Comparison of ENCODE assay signal across 8 cellular contexts in the genomic region with DNA sequence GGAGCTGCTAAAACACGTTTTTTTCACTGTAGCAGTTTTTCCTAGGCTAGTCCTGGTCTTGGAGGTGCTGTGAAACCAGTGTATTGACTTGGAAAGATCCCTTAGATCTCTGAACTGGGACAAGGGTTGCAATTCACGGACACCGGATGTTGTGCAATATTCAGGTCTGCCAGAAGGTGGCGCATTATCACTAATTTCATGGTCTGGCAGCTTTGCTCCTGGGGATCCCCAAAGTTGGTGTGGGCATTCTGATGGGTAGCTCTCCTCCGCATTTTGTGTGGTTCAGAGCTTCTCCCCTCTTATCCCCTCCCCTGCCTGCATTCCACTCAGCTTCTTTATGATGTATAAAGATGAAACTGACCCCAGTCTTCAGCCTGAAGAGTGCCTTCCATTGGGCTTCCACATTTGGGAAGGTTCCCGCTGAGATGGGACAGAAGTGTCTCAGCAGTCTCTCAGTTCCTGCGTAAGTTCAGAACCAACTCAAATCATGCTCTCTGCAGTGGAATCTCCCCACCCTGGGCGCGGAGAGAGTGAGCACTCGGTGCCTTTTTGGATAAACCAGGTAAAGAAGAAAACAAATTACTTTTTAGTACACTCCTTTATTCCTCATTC.
A peak's percentile ranks its signal among the peaks of the same experiment; 100 is the strongest.
DNase-seq lines count a peak whose midpoint lies in the region; ATAC-seq, FAIRE-seq and TF ChIP-seq lines count a peak whose summit lies in the region.

No MANE protein-coding gene starts in this region.

- peak; percentile 38 to 78 (median 70) for ATAC-seq in pancreas
- ATAC-seq in effector memory CD8-positive, alpha-beta T cell (replicated peaks) = no peak

- 24 to 29% methylated on average over 10 of the region's 10 CpGs for WGBS in GM23248 (ENCODE audit: low coverage in 1 of 2, low lambda C conversion rate in 2 of 2, missing lambda C conversion rate in 2 of 2), 2 experiments
- 26 to 39% methylated on average over 10 of the region's 10 CpGs for WGBS in pancreas, 2 donors

- no peaks in the 10 kb centered on the region for H3K9me2 ChIP-seq in GM23248 (ENCODE audit: insufficient read depth)

- H3F3A ChIP-seq in GM23248 (ENCODE audit: insufficient read depth) = no peaks in the 10 kb centered on the region

- H3K4me1 ChIP-seq in GM23248 (ENCODE audit: insufficient read depth) (no peaks in the 10 kb centered on the region), pancreas (no peaks in the 10 kb centered on the region)

- no peaks in the 10 kb centered on the region for H3K36me3 ChIP-seq in GM23248 (ENCODE audit: low read depth)
- no peaks in the 10 kb centered on the region for H3K36me3 ChIP-seq in pancreas

- H3K4me3 Mint-ChIP-seq in effector memory CD8-positive, alpha-beta T cell = no peak overlapping the region

- no peak overlapping the region for H3K4me2 ChIP-seq in GM23248 (ENCODE audit: unreplicated experiment)

- H3K4me3 ChIP-seq in GM23248 (no peak overlapping the region), fibroblast of mammary gland (ENCODE audit: control insufficient read depth, low read depth, low read length) (no peak overlapping the region), pancreas (no peak overlapping the region)

- H4K20me1 ChIP-seq in GM23248 (ENCODE audit: insufficient read depth) = no peaks in the 10 kb centered on the region

- in situ Hi-C loops in GM23248 (cut with MboI) = no loop called here

- no peaks in the 10 kb centered on the region for H3K36me3 Mint-ChIP-seq in effector memory CD8-positive, alpha-beta T cell (ENCODE audit: insufficient read depth)

- H3K27ac Mint-ChIP-seq in effector memory CD8-positive, alpha-beta T cell = no peak overlapping the region

- H3K4me1 Mint-ChIP-seq in effector memory CD8-positive, alpha-beta T cell (ENCODE audit: low read depth in 2 of 2) = no peaks in the 10 kb centered on the region

- no peak overlapping the region for H3K27ac ChIP-seq in GM23248
- H3K27ac ChIP-seq in pancreas = no peak overlapping the region

- H3K9ac ChIP-seq in GM23248 = no peak overlapping the region

- DNase-seq in activated T-cell treated with anti-CD3 and anti-CD28 coated beads for 48 hours (ENCODE audit: low read depth) = peak; percentile 27
- no peak for DNase-seq in activated T-cell treated with anti-CD3 and anti-CD28 coated beads, Interleukin-2, amount 50 U/mL, for 1 hour
- peak; percentile 42 for DNase-seq in GM23248
- peak; percentile 23 for DNase-seq in M059J (ENCODE audit: low read depth)
- peak; percentile 2 to 27 for DNase-seq in SW 1271 (lab: John Stamatoyannopoulos, UW)
- peak; percentile 43 for DNase-seq in fibroblast of mammary gland (ENCODE audit: low read depth)
- DNase-seq in pancreas = peak in 5 of 6 donors; percentile 15 to 73 (median 41)
- DNase-seq in effector memory CD8-positive, alpha-beta T cell = no peak

- TF ChIP-seq CTCF in fibroblast of mammary gland (conservative IDR thresholded peaks at IDR 0.05; ENCODE audit: control insufficient read depth, insufficient read depth, low read depth, low read length) = peak; percentile 70
- TF ChIP-seq CTCF in pancreas (IDR thresholded peaks at IDR 0.05) = peak; percentile 45 to 60 (median 59)

- peaks cover 0 to 8% of the 10 kb centered on the region in 2 donors for H3K9me3 Mint-ChIP-seq in effector memory CD8-positive, alpha-beta T cell

- H3K27me3 Mint-ChIP-seq in effector memory CD8-positive, alpha-beta T cell = no peaks in the 10 kb centered on the region

- no peak overlapping the region for H2AFZ ChIP-seq in GM23248

- H3K79me2 ChIP-seq in GM23248 (ENCODE audit: insufficient read depth) = no peaks in the 10 kb centered on the region

- H3K27me3 ChIP-seq in GM23248 (replicated peaks; ENCODE audit: insufficient read depth) (no peaks in the 10 kb centered on the region), pancreas (no peaks in the 10 kb centered on the region)

- no peak for FAIRE-seq in pancreas (lab: Jason Lieb, UNC)

- intact Hi-C loops in pancreas (cut with DNase I) = no loop called here

- no peaks in the 10 kb centered on the region for H3K9me3 ChIP-seq in GM23248 (ENCODE audit: low read depth)
- H3K9me3 ChIP-seq in pancreas = no peaks in the 10 kb centered on the region

Comparison
In these comparisons a context has a peak if more than half of its experiments do, and no peak if none do; other contexts are left out.
1. DNase-seq: peak in activated T-cell treated with anti-CD3 and anti-CD28 coated beads for 48 hours (single experiment), GM23248 (single experiment), M059J (single experiment), SW 1271 (2 of 2), fibroblast of mammary gland (single experiment) and pancreas (5 of 6); none in activated T-cell treated with anti-CD3 and anti-CD28 coated beads, Interleukin-2, amount 50 U/mL, for 1 hour (single experiment) and effector memory CD8-positive, alpha-beta T cell (0 of 3).